Comparison of ENCODE assay signal across 10 cellular contexts in genomic region chr5:142618125-142618524, GRCh38.
A peak's percentile ranks its signal among the peaks of the same experiment; 100 is the strongest.
DNase-seq lines count a peak whose midpoint lies in the region; ATAC-seq and TF ChIP-seq lines count a peak whose summit lies in the region.
"Had no signal": no experiment of that assay in that cellular context is flagged by ENCODE, and none has a peak within 500 bp of the region (broad histone marks: within the 10 kb centered on the region; RNA-seq: fewer than 3 reads in every experiment).

No MANE protein-coding gene starts in this region.

- H3K27ac Mint-ChIP-seq in activated naive CD4-positive, alpha-beta T cell treated with anti-CD3 and anti-CD28 coated beads, Interleukin-2, amount 10 ng/mL, durations not matched to agents 7 days and 5 days, result no peak overlapping the region

- no peak for TF ChIP-seq CTCF in coronary artery (IDR thresholded peaks at IDR 0.05)

- POLR2A ChIA-PET in HEK293T (lab: Yijun Ruan, JAX), result no interaction called here

- CTCF ChIA-PET in activated naive CD4-positive, alpha-beta T cell treated with anti-CD3 and anti-CD28 coated beads, Interleukin-2, amount 10 ng/mL, durations not matched to agents 7 days and 5 days (lab: Charles Lee), result interaction anchor here (0.8 to 1.5 kb wide), 4 partner anchors 11 to 81 kb away, joined by 3 read pairs; no protein-coding TSS in a partner anchor
- CTCF ChIA-PET in HEK293T (lab: Yijun Ruan, JAX), result interaction anchor here (1.1 kb wide), 1 partner anchor 15 kb away, joined by 3 read pairs; no protein-coding TSS in a partner anchor

- H3K36me3 Mint-ChIP-seq in activated naive CD4-positive, alpha-beta T cell treated with anti-CD3 and anti-CD28 coated beads, Interleukin-2, amount 10 ng/mL, durations not matched to agents 7 days and 5 days, result no peaks in the 10 kb centered on the region

- peak overlapping the region; percentile 27 to 37 for H3K27ac ChIP-seq in coronary artery
- H3K27ac ChIP-seq: BLaER1 had no signal

- ATAC-seq in HG03520 (IDR thresholded peaks at IDR 0.05; ENCODE audit: unreplicated experiment), result no peak

- peaks cover 11% of the 10 kb centered on the region for H3K27me3 Mint-ChIP-seq in activated naive CD4-positive, alpha-beta T cell treated with anti-CD3 and anti-CD28 coated beads, Interleukin-2, amount 10 ng/mL, durations not matched to agents 7 days and 5 days

- peaks cover 9% of the 10 kb centered on the region for H3K4me1 Mint-ChIP-seq in activated naive CD4-positive, alpha-beta T cell treated with anti-CD3 and anti-CD28 coated beads, Interleukin-2, amount 10 ng/mL, durations not matched to agents 7 days and 5 days

- peak; percentile 24 for DNase-seq in activated naive CD4-positive, alpha-beta T cell treated with anti-CD3 and anti-CD28 coated beads, Interleukin-2, amount 10 ng/mL, durations not matched to agents 7 days and 5 days
- no peak for DNase-seq in activated naive CD4-positive, alpha-beta T cell treated with anti-CD3 and anti-CD28 coated beads, Interleukin-2, amount 50 U/mL, for 16 hours
- no peak for DNase-seq in coronary artery (ENCODE audit: low spot score)
- DNase-seq in stimulated activated CD4-positive, alpha-beta T cell treated with anti-CD3 and anti-CD28 coated beads, TNF-alpha, amount 100 ng/mL, for 48 hours (ENCODE audit: low read depth in 3 of 3), result peak; percentile 20 to 41 (median 33)
- DNase-seq in HEK293T (ENCODE audit: extremely low spot score), result no peak
- no peak for DNase-seq in cerebellum (ENCODE audit: low spot score)
- DNase-seq: activated CD4-positive, CD25-positive, alpha-beta regulatory T cell had no signal

- H3K9me3 Mint-ChIP-seq in activated naive CD4-positive, alpha-beta T cell treated with anti-CD3 and anti-CD28 coated beads, Interleukin-2, amount 10 ng/mL, durations not matched to agents 7 days and 5 days, result no peaks in the 10 kb centered on the region

- H3K4me3 ChIP-seq in coronary artery, result no peak overlapping the region
- H3K4me3 ChIP-seq: BLaER1 had no signal

- H3K4me3 Mint-ChIP-seq in activated naive CD4-positive, alpha-beta T cell treated with anti-CD3 and anti-CD28 coated beads, Interleukin-2, amount 10 ng/mL, durations not matched to agents 7 days and 5 days, result no peak overlapping the region

TF ChIP-seq in PFSK-1, 5 proteins besides CTCF, POLR2A, EP300 and RAD21:
- peak; percentile 63; the same call in 1 of the 2 replicates for TF ChIP-seq SIN3A (IDR thresholded peaks at IDR 0.05; ENCODE audit: borderline replicate concordance, insufficient read depth, low read length)
- no peak for TF ChIP-seq REST (IDR thresholded peaks at IDR 0.05; ENCODE audit: insufficient read depth in 1 of 2, low read depth in 2 of 2, low read length in 2 of 2)
- TF ChIP-seq FOXP2 (optimal IDR thresholded peaks at IDR 0.05; ENCODE audit: borderline replicate concordance, extremely low read depth, extremely low read length, insufficient read depth), result no peak
- TF ChIP-seq POLR2AphosphoS5 (IDR thresholded peaks at IDR 0.05; ENCODE audit: low read depth, low read length), result no peak
- no peak for TF ChIP-seq TAF1 (IDR thresholded peaks at IDR 0.05; ENCODE audit: borderline replicate concordance, insufficient read depth, low read length)
TF ChIP-seq in PFSK-1: peak in this region for 1.

TF ChIP-seq in HEK293T, 16 proteins besides CTCF, POLR2A, EP300 and RAD21:
- no peak for TF ChIP-seq SUZ12 (IDR thresholded peaks at IDR 0.05)
- TF ChIP-seq SP1 (IDR thresholded peaks at IDR 0.05), result no peak
- TF ChIP-seq FOXA1 (IDR thresholded peaks at IDR 0.05), result no peak
- no peak for TF ChIP-seq FOXM1 (IDR thresholded peaks at IDR 0.05; ENCODE audit: borderline replicate concordance)

Comparison
In these comparisons a context has a peak if more than half of its experiments do, and no peak if none do; other contexts are left out.
1. DNase-seq: peak in activated naive CD4-positive, alpha-beta T cell treated with anti-CD3 and anti-CD28 coated beads, Interleukin-2, amount 10 ng/mL, durations not matched to agents 7 days and 5 days (single experiment) and stimulated activated CD4-positive, alpha-beta T cell treated with anti-CD3 and anti-CD28 coated beads, TNF-alpha, amount 100 ng/mL, for 48 hours (3 of 3); none in activated naive CD4-positive, alpha-beta T cell treated with anti-CD3 and anti-CD28 coated beads, Interleukin-2, amount 50 U/mL, for 16 hours (single experiment), coronary artery (single experiment), HEK293T (single experiment) and cerebellum (single experiment).